25 cellular contexts compared by ENCODE assay signal in the genomic region with DNA sequence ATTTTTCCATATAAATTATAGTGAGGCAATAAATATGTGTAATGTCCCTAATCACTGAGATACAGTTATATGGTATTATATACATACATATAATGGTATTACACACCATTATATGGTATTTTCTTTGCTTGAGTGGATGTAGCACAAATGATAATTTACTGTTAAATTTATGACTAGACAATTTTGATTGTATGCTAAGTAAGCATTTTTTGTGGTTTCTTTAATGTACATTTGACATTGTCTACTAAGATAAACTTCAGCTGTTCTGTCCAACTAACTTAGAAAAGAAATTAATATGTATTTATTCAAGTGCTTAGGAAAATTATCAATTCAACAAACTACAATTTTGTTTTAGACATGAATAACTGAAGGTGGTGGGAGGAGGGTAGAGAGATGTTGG.
"Had no signal": no experiment of that assay in that cellular context is flagged by ENCODE, and none has a peak within 500 bp of the region (broad histone marks: within the 10 kb centered on the region; RNA-seq: fewer than 3 reads in every experiment).

No MANE protein-coding gene starts in this region.

- H3K4me1 ChIP-seq: colonic mucosa, esophagus squamous epithelium, gastrocnemius medialis, heart right ventricle, left lung, lower lobe of right lung had no signal

- H3K4me3 ChIP-seq: colonic mucosa, esophagus squamous epithelium, gastrocnemius medialis, heart right ventricle, left lung, lower lobe of right lung, mucosa of descending colon had no signal

- H3K27ac ChIP-seq: colonic mucosa, epithelial cell of prostate, esophagus squamous epithelium, gastrocnemius medialis, heart right ventricle, left lung, lower lobe of right lung had no signal

- FAIRE-seq: endometrium, keratinocyte had no signal

- H3K9me3 ChIP-seq: colonic mucosa, esophagus squamous epithelium, gastrocnemius medialis, mucosa of descending colon had no signal

- H3K36me3 ChIP-seq: colonic mucosa, esophagus squamous epithelium, gastrocnemius medialis, heart right ventricle, left lung, lower lobe of right lung had no signal

- DNase-seq: colonic mucosa; cortex of kidney; effector CD8-positive, alpha-beta T cell; effector memory CD8-positive, alpha-beta T cell; endodermal cell; erythroblast; esophagus squamous epithelium; foreskin fibroblast; foreskin melanocyte; gastrocnemius medialis; glutamatergic neuron; head of caudate nucleus; heart right ventricle; hippocampal formation; left cardiac atrium; left lung; left ventricle myocardium superior; lower lobe of right lung; mesenchymal stem cell; mucosa of descending colon; naive B cell had no signal

- H3K27me3 ChIP-seq: colonic mucosa, esophagus squamous epithelium, gastrocnemius medialis, heart right ventricle, left lung had no signal

- ATAC-seq: effector memory CD8-positive, alpha-beta T cell; esophagus mucosa; gastrocnemius medialis; heart right ventricle; left cardiac atrium; left lung; left ventricle myocardium superior; lower lobe of right lung; mucosa of descending colon had no signal
